ENCODE assay signal across 1 cellular context in the genomic region with DNA sequence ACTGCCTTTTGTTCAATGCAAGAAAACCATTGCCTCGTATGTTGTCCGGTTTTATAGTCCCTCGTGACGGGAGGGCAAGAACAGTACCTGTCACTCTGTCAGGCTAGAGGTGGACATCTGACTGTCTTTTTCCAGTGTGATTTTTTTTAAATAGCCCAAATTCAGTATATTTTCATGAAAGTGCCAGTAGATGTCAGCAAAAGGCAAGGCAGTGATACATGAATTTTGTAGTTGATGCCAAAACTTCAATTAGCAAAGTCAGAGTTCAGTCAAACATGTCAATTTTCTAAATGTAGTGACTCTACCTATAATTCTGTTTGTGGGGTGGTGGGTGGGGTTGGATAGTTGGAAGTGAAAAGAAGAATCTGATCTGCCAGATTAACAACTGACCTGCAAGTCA.
TF ChIP-seq lines count a peak whose summit lies in the region.

No MANE protein-coding gene starts in this region.

TF ChIP-seq in GM23338, 12 proteins besides CTCF, POLR2A, EP300 and RAD21 (continued from another document):
- TF ChIP-seq, protein P1, sequence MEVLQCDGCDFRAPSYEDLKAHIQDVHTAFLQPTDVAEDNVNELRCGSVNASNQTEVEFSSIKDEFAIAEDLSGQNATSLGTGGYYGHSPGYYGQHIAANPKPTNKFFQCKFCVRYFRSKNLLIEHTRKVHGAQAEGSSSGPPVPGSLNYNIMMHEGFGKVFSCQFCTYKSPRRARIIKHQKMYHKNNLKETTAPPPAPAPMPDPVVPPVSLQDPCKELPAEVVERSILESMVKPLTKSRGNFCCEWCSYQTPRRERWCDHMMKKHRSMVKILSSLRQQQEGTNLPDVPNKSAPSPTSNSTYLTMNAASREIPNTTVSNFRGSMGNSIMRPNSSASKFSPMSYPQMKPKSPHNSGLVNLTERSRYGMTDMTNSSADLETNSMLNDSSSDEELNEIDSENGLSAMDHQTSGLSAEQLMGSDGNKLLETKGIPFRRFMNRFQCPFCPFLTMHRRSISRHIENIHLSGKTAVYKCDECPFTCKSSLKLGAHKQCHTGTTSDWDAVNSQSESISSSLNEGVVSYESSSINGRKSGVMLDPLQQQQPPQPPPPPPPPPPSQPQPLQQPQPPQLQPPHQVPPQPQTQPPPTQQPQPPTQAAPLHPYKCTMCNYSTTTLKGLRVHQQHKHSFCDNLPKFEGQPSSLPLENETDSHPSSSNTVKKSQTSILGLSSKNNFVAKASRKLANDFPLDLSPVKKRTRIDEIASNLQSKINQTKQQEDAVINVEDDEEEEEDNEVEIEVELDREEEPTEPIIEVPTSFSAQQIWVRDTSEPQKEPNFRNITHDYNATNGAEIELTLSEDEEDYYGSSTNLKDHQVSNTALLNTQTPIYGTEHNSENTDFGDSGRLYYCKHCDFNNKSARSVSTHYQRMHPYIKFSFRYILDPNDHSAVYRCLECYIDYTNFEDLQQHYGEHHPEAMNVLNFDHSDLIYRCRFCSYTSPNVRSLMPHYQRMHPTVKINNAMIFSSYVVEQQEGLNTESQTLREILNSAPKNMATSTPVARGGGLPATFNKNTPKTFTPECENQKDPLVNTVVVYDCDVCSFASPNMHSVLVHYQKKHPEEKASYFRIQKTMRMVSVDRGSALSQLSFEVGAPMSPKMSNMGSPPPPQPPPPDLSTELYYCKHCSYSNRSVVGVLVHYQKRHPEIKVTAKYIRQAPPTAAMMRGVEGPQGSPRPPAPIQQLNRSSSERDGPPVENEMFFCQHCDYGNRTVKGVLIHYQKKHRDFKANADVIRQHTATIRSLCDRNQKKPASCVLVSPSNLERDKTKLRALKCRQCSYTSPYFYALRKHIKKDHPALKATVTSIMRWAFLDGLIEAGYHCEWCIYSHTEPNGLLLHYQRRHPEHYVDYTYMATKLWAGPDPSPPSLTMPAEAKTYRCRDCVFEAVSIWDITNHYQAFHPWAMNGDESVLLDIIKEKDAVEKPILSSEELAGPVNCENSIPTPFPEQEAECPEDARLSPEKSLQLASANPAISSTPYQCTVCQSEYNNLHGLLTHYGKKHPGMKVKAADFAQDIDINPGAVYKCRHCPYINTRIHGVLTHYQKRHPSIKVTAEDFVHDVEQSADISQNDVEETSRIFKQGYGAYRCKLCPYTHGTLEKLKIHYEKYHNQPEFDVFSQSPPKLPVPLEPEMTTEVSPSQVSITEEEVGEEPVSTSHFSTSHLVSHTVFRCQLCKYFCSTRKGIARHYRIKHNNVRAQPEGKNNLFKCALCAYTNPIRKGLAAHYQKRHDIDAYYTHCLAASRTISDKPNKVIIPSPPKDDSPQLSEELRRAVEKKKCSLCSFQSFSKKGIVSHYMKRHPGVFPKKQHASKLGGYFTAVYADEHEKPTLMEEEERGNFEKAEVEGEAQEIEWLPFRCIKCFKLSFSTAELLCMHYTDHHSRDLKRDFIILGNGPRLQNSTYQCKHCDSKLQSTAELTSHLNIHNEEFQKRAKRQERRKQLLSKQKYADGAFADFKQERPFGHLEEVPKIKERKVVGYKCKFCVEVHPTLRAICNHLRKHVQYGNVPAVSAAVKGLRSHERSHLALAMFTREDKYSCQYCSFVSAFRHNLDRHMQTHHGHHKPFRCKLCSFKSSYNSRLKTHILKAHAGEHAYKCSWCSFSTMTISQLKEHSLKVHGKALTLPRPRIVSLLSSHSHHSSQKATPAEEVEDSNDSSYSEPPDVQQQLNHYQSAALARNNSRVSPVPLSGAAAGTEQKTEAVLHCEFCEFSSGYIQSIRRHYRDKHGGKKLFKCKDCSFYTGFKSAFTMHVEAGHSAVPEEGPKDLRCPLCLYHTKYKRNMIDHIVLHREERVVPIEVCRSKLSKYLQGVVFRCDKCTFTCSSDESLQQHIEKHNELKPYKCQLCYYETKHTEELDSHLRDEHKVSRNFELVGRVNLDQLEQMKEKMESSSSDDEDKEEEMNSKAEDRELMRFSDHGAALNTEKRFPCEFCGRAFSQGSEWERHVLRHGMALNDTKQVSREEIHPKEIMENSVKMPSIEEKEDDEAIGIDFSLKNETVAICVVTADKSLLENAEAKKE (CRISPR knock-in tag; IDR thresholded peaks at IDR 0.05): no peak
- TF ChIP-seq ZNF114 (CRISPR knock-in tag; IDR thresholded peaks at IDR 0.05) (no peak), NANOG (IDR thresholded peaks at IDR 0.05; ENCODE audit: borderline replicate concordance) (no peak), EZH2 (IDR thresholded peaks at IDR 0.05; ENCODE audit: low read depth, unreplicated experiment) (no peak), STAT1 (IDR thresholded peaks at IDR 0.05; ENCODE audit: unreplicated experiment) (no peak), ZNF331 (CRISPR knock-in tag; IDR thresholded peaks at IDR 0.05; ENCODE audit: low read depth) (no peak)
TF ChIP-seq in GM23338: peak in this region for 0.
